In the genomic region with DNA sequence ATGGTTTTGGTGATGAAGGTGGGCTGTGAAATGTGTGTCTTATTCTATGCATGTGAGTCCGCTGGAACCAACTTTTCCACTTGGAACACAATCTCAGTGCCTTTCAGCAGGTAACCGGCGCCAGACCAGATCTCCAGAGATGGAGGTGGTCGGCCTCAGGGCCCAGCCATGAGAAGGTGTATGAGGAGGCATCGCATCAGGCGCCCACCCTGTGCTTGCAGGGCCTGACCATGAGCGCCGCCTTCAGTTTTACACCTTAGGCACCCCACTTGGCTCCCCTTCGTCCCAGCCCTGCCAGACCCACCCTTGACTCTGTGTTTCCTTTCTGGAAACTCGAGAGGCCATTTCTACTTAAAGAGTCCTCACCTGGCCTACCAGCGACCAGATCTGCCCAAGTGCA, we compare ENCODE assay signal across 13 cellular contexts. TPM values are rescaled to one million over a fixed set of nuclear protein-coding genes. Genes with fewer than 3 reads are reported as not detected.
A peak's percentile ranks its signal among the peaks of the same experiment; 100 is the strongest.
DNase-seq lines count a peak whose midpoint lies in the region; ATAC-seq, FAIRE-seq and TF ChIP-seq lines count a peak whose summit lies in the region.
"Had no signal": no experiment of that assay in that cellular context is flagged by ENCODE, and none has a peak within 500 bp of the region (broad histone marks: within the 10 kb centered on the region; RNA-seq: fewer than 3 reads in every experiment).

No MANE protein-coding gene starts in this region.

- peak overlapping the region; percentile 33; the same call in 1 of the 3 replicates for H3K4me3 Mint-ChIP-seq in GM23338
- H3K4me3 Mint-ChIP-seq in activated T-helper 2 cell treated with anti-CD3 and anti-CD28 coated beads, Interferon-gamma antibody, Interleukin-2, Interleukin-4, amounts not matched to agents 10 μg/mL and 5 μg/mL and 100 μg/mL, durations not matched to agents 14 hours and 24 hours and 36 hours (ENCODE audit: low read depth), result no peak overlapping the region
- no peak overlapping the region for H3K4me3 Mint-ChIP-seq in stimulated activated memory B cell treated with anti-CD40 and anti-IgM and Interleukin-4, amounts not matched to agents 10 μg/mL and 1 μg/mL and 100 μg/mL, for 72 hours

- peaks cover 0 to 2% of the 10 kb centered on the region in 2 donors for H3K9me3 ChIP-seq in kidney (ENCODE audit: control insufficient read depth in 1 of 2, low read length in 2 of 2)

- no peaks in the 10 kb centered on the region for H4K20me1 ChIP-seq in GM23338 (replicated peaks; ENCODE audit: insufficient read depth)

- H3K4me3 ChIP-seq in GM23338, result no peak overlapping the region
- H3K4me3 ChIP-seq in kidney (ENCODE audit: low read length in 2 of 2), result no peak overlapping the region

- no peak overlapping the region for H2AFZ ChIP-seq in GM23338

- H3K9ac ChIP-seq in kidney (ENCODE audit: low read length in 2 of 2), result no peak overlapping the region

- no peaks in the 10 kb centered on the region; the same call in 1 of the 2 replicates for H3F3A ChIP-seq in GM23338 (replicated peaks; ENCODE audit: low read depth)

- TF ChIP-seq CTCF in GM23338 (conservative IDR thresholded peaks at IDR 0.05; ENCODE audit: low read depth in 2 of 2) (no peak), kidney (IDR thresholded peaks at IDR 0.05; ENCODE audit: borderline replicate concordance, extremely low read depth, insufficient read depth) (no peak), D721Med (IDR thresholded peaks at IDR 0.05; ENCODE audit: insufficient read depth, missing control alignments) (no peak)

- H3K27me3 ChIP-seq in GM23338 (ENCODE audit: insufficient read depth), result peaks cover 19% of the 10 kb centered on the region

- no peaks in the 10 kb centered on the region; the same call in 2 of the 3 replicates for H3K36me3 Mint-ChIP-seq in GM23338 (ENCODE audit: low read depth)
- peaks cover 4% of the 10 kb centered on the region for H3K36me3 Mint-ChIP-seq in activated T-helper 2 cell treated with anti-CD3 and anti-CD28 coated beads, Interferon-gamma antibody, Interleukin-2, Interleukin-4, amounts not matched to agents 10 μg/mL and 5 μg/mL and 100 μg/mL, durations not matched to agents 14 hours and 24 hours and 36 hours (ENCODE audit: low read depth)
- no peaks in the 10 kb centered on the region for H3K36me3 Mint-ChIP-seq in stimulated activated memory B cell treated with anti-CD40 and anti-IgM and Interleukin-4, amounts not matched to agents 10 μg/mL and 1 μg/mL and 100 μg/mL, for 72 hours

- DNase-seq in GM23338 (ENCODE audit: low spot score), result no peak
- DNase-seq in activated T-helper 2 cell treated with anti-CD3 and anti-CD28 coated beads, Interferon-gamma antibody, Interleukin-2, Interleukin-4, amounts not matched to agents 10 μg/mL and 5 μg/mL and 100 μg/mL, durations not matched to agents 14 hours and 24 hours and 36 hours (ENCODE audit: low spot score), result no peak
- DNase-seq in kidney, result peak; percentile 80
- DNase-seq in KG1 (lab: John Stamatoyannopoulos, UW), result no peak
- DNase-seq in stimulated activated CD4-positive, alpha-beta T cell treated with anti-CD3 and anti-CD28 coated beads, Interleukin-4, amount 100 ng/mL, for 4 hours, result no peak
- DNase-seq in D721Med (ENCODE audit: insufficient read length, low spot score), result no peak
- DNase-seq: activated effector memory CD4-positive, alpha-beta T cell treated with Interleukin-2 at 50 U/mL for 16 hours; Kasumi-1 had no signal

- intact Hi-C loops in activated T-helper 2 cell treated with anti-CD3 and anti-CD28 coated beads, Interferon-gamma antibody, Interleukin-2, Interleukin-4, amounts not matched to agents 10 μg/mL and 5 μg/mL and 100 μg/mL, durations not matched to agents 14 hours and 24 hours and 36 hours (cut with micrococcal nuclease), result loop anchor here (1.0 to 10.0 kb wide), 3 partner anchors 7 to 455 kb away; a partner anchor contains a TSS
- intact Hi-C loops in kidney (cut with DNase I), result no loop called here

- H3K27me3 Mint-ChIP-seq in GM23338 (ENCODE audit: insufficient read depth, low read depth, poor library complexity), result peaks cover 13% of the 10 kb centered on the region
- H3K27me3 Mint-ChIP-seq in activated T-helper 2 cell treated with anti-CD3 and anti-CD28 coated beads, Interferon-gamma antibody, Interleukin-2, Interleukin-4, amounts not matched to agents 10 μg/mL and 5 μg/mL and 100 μg/mL, durations not matched to agents 14 hours and 24 hours and 36 hours (ENCODE audit: low read depth), result peaks cover 31% of the 10 kb centered on the region
- no peaks in the 10 kb centered on the region for H3K27me3 Mint-ChIP-seq in stimulated activated memory B cell treated with anti-CD40 and anti-IgM and Interleukin-4, amounts not matched to agents 10 μg/mL and 1 μg/mL and 100 μg/mL, for 72 hours

- no peak overlapping the region for H3K4me2 ChIP-seq in GM23338

- H3K9me2 ChIP-seq in GM23338 (ENCODE audit: insufficient read depth), result no peaks in the 10 kb centered on the region

- peaks cover 12% of the 10 kb centered on the region for H3K4me1 Mint-ChIP-seq in GM23338
- H3K4me1 Mint-ChIP-seq in activated T-helper 2 cell treated with anti-CD3 and anti-CD28 coated beads, Interferon-gamma antibody, Interleukin-2, Interleukin-4, amounts not matched to agents 10 μg/mL and 5 μg/mL and 100 μg/mL, durations not matched to agents 14 hours and 24 hours and 36 hours (ENCODE audit: low read depth), result peaks cover 11% of the 10 kb centered on the region
- H3K4me1 Mint-ChIP-seq in stimulated activated memory B cell treated with anti-CD40 and anti-IgM and Interleukin-4, amounts not matched to agents 10 μg/mL and 1 μg/mL and 100 μg/mL, for 72 hours, result peaks cover 15% of the 10 kb centered on the region

- no peak for ATAC-seq in GM23338
- no peak for ATAC-seq in stimulated activated memory B cell treated with anti-CD40 and anti-IgM and Interleukin-4, amounts not matched to agents 10 μg/mL and 1 μg/mL and 100 μg/mL, for 72 hours
- ATAC-seq: left lobe of liver had no signal

- no peak for FAIRE-seq in kidney (lab: Jason Lieb, UNC)
- FAIRE-seq in D721Med (lab: Jason Lieb, UNC), result no peak
- FAIRE-seq: frontal cortex, GM12878, TTC549 had no signal

- no peaks in the 10 kb centered on the region for H3K36me3 ChIP-seq in GM23338 (ENCODE audit: insufficient read depth)
- H3K36me3 ChIP-seq in kidney (ENCODE audit: control insufficient read depth in 1 of 2, insufficient read depth in 2 of 2, low read length in 2 of 2), result no peaks in the 10 kb centered on the region

- H3K27ac Mint-ChIP-seq in GM23338, result no peak overlapping the region
- H3K27ac Mint-ChIP-seq in activated T-helper 2 cell treated with anti-CD3 and anti-CD28 coated beads, Interferon-gamma antibody, Interleukin-2, Interleukin-4, amounts not matched to agents 10 μg/mL and 5 μg/mL and 100 μg/mL, durations not matched to agents 14 hours and 24 hours and 36 hours, result peak overlapping the region; percentile 22
- peak overlapping the region; percentile 92 for H3K27ac Mint-ChIP-seq in stimulated activated memory B cell treated with anti-CD40 and anti-IgM and Interleukin-4, amounts not matched to agents 10 μg/mL and 1 μg/mL and 100 μg/mL, for 72 hours

- no peaks in the 10 kb centered on the region for H3K79me2 ChIP-seq in GM23338 (replicated peaks; ENCODE audit: insufficient read depth)

- no peaks in the 10 kb centered on the region; the same call in 1 of the 2 replicates for H3K4me1 ChIP-seq in GM23338 (ENCODE audit: insufficient read depth)
- peaks cover 0 to 3% of the 10 kb centered on the region in 2 donors for H3K4me1 ChIP-seq in kidney (ENCODE audit: control insufficient read depth in 1 of 2, insufficient read depth in 1 of 2, low read depth in 1 of 2, low read length in 2 of 2)

- H3K27ac ChIP-seq in GM23338 (ENCODE audit: low read depth) (no peak overlapping the region), kidney (ENCODE audit: low read depth in 2 of 2, low read length in 2 of 2) (no peak overlapping the region)

- no peaks in the 10 kb centered on the region; the same call in 2 of the 3 replicates for H3K9me3 Mint-ChIP-seq in GM23338
- H3K9me3 Mint-ChIP-seq in activated T-helper 2 cell treated with anti-CD3 and anti-CD28 coated beads, Interferon-gamma antibody, Interleukin-2, Interleukin-4, amounts not matched to agents 10 μg/mL and 5 μg/mL and 100 μg/mL, durations not matched to agents 14 hours and 24 hours and 36 hours, result peaks cover 3% of the 10 kb centered on the region
- H3K9me3 Mint-ChIP-seq in stimulated activated memory B cell treated with anti-CD40 and anti-IgM and Interleukin-4, amounts not matched to agents 10 μg/mL and 1 μg/mL and 100 μg/mL, for 72 hours, result no peaks in the 10 kb centered on the region

TF ChIP-seq in GM23338, 12 proteins besides CTCF, POLR2A, EP300 and RAD21 (continues in another document):
- no peak for TF ChIP-seq CREB1 (CRISPR knock-in tag; IDR thresholded peaks at IDR 0.05; ENCODE audit: low read depth)
- TF ChIP-seq POLR2AphosphoS5 (IDR thresholded peaks at IDR 0.05; ENCODE audit: low read depth), result no peak
- TF ChIP-seq ZNF114 (CRISPR knock-in tag; IDR thresholded peaks at IDR 0.05), result no peak
- TF ChIP-seq ZNF331 (CRISPR knock-in tag; IDR thresholded peaks at IDR 0.05; ENCODE audit: low read depth), result no peak
- TF ChIP-seq STAT1 (IDR thresholded peaks at IDR 0.05; ENCODE audit: unreplicated experiment), result no peak

RNA-seq across cellular contexts. Expression of a gene that starts 48.6 kb away (rescaled TPM):
- 17.2 and 19.3 TPM in 2 replicates for total RNA-seq in GM23338 (2014; rRNA removed; shearing (Covaris generic))
- 12.6 and 16.2 TPM in 2 replicates for polyA plus RNA-seq in GM23338 (2016; fragmentation: Nextera tagmentation; extraction: Ambion mirVana)
- total RNA-seq in activated T-helper 2 cell treated with anti-CD3 and anti-CD28 coated beads, Interferon-gamma antibody, Interleukin-2, Interleukin-4, amounts not matched to agents 10 μg/mL and 5 μg/mL and 100 μg/mL, durations not matched to agents 14 hours and 24 hours and 36 hours, result 17.9 and 23.9 TPM in 2 replicates
- 12.8 TPM for total RNA-seq in kidney
- polyA plus RNA-seq in kidney (ENCODE audit: insufficient read depth, low read depth, low replicate concordance), result 14.6 TPM
